In genomic region chr19:55157064-55157908, GRCh38 we compare ENCODE assay signal across 12 cellular contexts. TPM values are rescaled to one million over a fixed set of nuclear protein-coding genes. Genes with fewer than 3 reads are reported as not detected.
A peak's percentile ranks its signal among the peaks of the same experiment; 100 is the strongest.
DNase-seq lines count a peak whose midpoint lies in the region; ATAC-seq and TF ChIP-seq lines count a peak whose summit lies in the region.
"Had no signal": no experiment of that assay in that cellular context is flagged by ENCODE, and none has a peak within 500 bp of the region (broad histone marks: within the 10 kb centered on the region; RNA-seq: fewer than 3 reads in every experiment).

TSS of gene TNNI3 (minus strand) at chr19:55157732. CDS start at chr19:55157589, 143 bp downstream.

- no peaks in the 10 kb centered on the region for H3K9me3 Mint-ChIP-seq in progenitor cell of endocrine pancreas (ENCODE audit: low read depth)
- H3K9me3 Mint-ChIP-seq in activated T-cell treated with anti-CD3 and anti-CD28 coated beads, Interleukin-2, amount 50 U/mL, for 72 hours: peaks cover 1 to 2% of the 10 kb centered on the region in 2 donors

- no peak for ATAC-seq in T-helper 17 cell
- ATAC-seq in right cardiac atrium: peak; percentile 40 to 41
- ATAC-seq in HG03045 (IDR thresholded peaks at IDR 0.05; ENCODE audit: unreplicated experiment): no peak
- no peak for ATAC-seq in activated T-cell treated with anti-CD3 and anti-CD28 coated beads, Interleukin-2, amount 50 U/mL, for 72 hours (replicated peaks in 1 of 2)
- ATAC-seq: activated CD8-positive, alpha-beta memory T cell treated with anti-CD3 and anti-CD28 coated beads, Interleukin-2, amount 10 ng/mL, durations not matched to agents 7 days and 5 days had no signal

- peaks cover 1% of the 10 kb centered on the region for H3K36me3 ChIP-seq in H7 (replicated peaks; ENCODE audit: control insufficient read depth, insufficient read depth, low read length)
- H3K36me3 ChIP-seq: Peyer's patch, thoracic aorta had no signal

- H3K27me3 ChIP-seq in H7 (ENCODE audit: control insufficient read depth, insufficient read depth, low read length) (peaks cover 47% of the 10 kb centered on the region), right cardiac atrium (ENCODE audit: control insufficient read depth, insufficient read depth) (no peaks in the 10 kb centered on the region)

- H3K9me3 ChIP-seq in T-helper 17 cell (ENCODE audit: control insufficient read depth, low read length, poor library complexity, severe bottlenecking) (no peaks in the 10 kb centered on the region), right cardiac atrium (ENCODE audit: control insufficient read depth, low read length) (no peaks in the 10 kb centered on the region)
- H3K9me3 ChIP-seq: thoracic aorta had no signal

- H3K27me3 Mint-ChIP-seq in T-helper 17 cell (peaks cover 25% of the 10 kb centered on the region), progenitor cell of endocrine pancreas (peaks cover 36% of the 10 kb centered on the region)
- peaks cover 36% of the 10 kb centered on the region for H3K27me3 Mint-ChIP-seq in activated T-cell treated with anti-CD3 and anti-CD28 coated beads, Interleukin-2, amount 50 U/mL, for 72 hours (ENCODE audit: low read depth)

- H3K4me1 Mint-ChIP-seq in T-helper 17 cell (peaks cover 16% of the 10 kb centered on the region), progenitor cell of endocrine pancreas (ENCODE audit: low read depth) (peaks cover 2% of the 10 kb centered on the region)
- peaks cover 17% of the 10 kb centered on the region for H3K4me1 Mint-ChIP-seq in activated T-cell treated with anti-CD3 and anti-CD28 coated beads, Interleukin-2, amount 50 U/mL, for 72 hours (ENCODE audit: low read depth)

- H3K27ac ChIP-seq in right cardiac atrium (ENCODE audit: low read length): peak within 1 kb of the TSS; percentile 98
- H3K27ac ChIP-seq: Peyer's patch, thoracic aorta had no signal

- DNase-seq in H7 (peak; percentile 54), T-helper 17 cell (no peak), right cardiac atrium (peak in 2 of 3 donors; percentile 83 to 91), progenitor cell of endocrine pancreas (ENCODE audit: low spot score, unreplicated experiment) (no peak), foreskin fibroblast (no peak), midbrain (lab: John Stamatoyannopoulos, UW) (no peak)
- no peak for DNase-seq in activated T-cell treated with anti-CD3 and anti-CD28 coated beads, Interleukin-2, amount 50 U/mL, for 72 hours

- WGBS in right cardiac atrium: 25% methylated on average over 39 of the region's 39 CpGs

- peak within 1 kb of the TSS; percentile 62 for H3K4me3 Mint-ChIP-seq in T-helper 17 cell
- peak within 1 kb of the TSS; percentile 75 for H3K4me3 Mint-ChIP-seq in progenitor cell of endocrine pancreas (ENCODE audit: low read depth)
- peak within 1 kb of the TSS in 1 of 2 donors; percentile 74 for H3K4me3 Mint-ChIP-seq in activated T-cell treated with anti-CD3 and anti-CD28 coated beads, Interleukin-2, amount 50 U/mL, for 72 hours
- H3K4me3 Mint-ChIP-seq: activated CD8-positive, alpha-beta memory T cell treated with anti-CD3 and anti-CD28 coated beads, Interleukin-2, amount 10 ng/mL, durations not matched to agents 7 days and 5 days; activated naive CD8-positive, alpha-beta T cell treated with anti-CD3 and anti-CD28 coated beads for 36 hours had no signal

- intact Hi-C loops in right cardiac atrium (cut with DNase I): no loop called here

- H3K4me3 ChIP-seq in H7 (ENCODE audit: insufficient read depth, low read depth, low read length) (peak within 1 kb of the TSS; percentile 60), right cardiac atrium (ENCODE audit: low read length) (peak within 1 kb of the TSS; percentile 61), foreskin fibroblast (ENCODE audit: low read depth in 1 of 2, low read length in 2 of 2) (no peak within 1 kb of the TSS)
- H3K4me3 ChIP-seq: thoracic aorta had no signal

- H3K4me1 ChIP-seq in right cardiac atrium (ENCODE audit: control insufficient read depth, insufficient read depth, low read length): no peaks in the 10 kb centered on the region

- H3K27ac Mint-ChIP-seq in T-helper 17 cell: no peak within 1 kb of the TSS
- no peak within 1 kb of the TSS for H3K27ac Mint-ChIP-seq in progenitor cell of endocrine pancreas
- no peak within 1 kb of the TSS for H3K27ac Mint-ChIP-seq in activated T-cell treated with anti-CD3 and anti-CD28 coated beads, Interleukin-2, amount 50 U/mL, for 72 hours
- H3K27ac Mint-ChIP-seq: activated CD8-positive, alpha-beta memory T cell treated with anti-CD3 and anti-CD28 coated beads, Interleukin-2, amount 10 ng/mL, durations not matched to agents 7 days and 5 days; activated naive CD8-positive, alpha-beta T cell treated with anti-CD3 and anti-CD28 coated beads for 36 hours had no signal

- H3K36me3 Mint-ChIP-seq in T-helper 17 cell (ENCODE audit: low read depth) (peaks cover 3% of the 10 kb centered on the region), progenitor cell of endocrine pancreas (ENCODE audit: insufficient read depth) (no peaks in the 10 kb centered on the region)
- H3K36me3 Mint-ChIP-seq in activated T-cell treated with anti-CD3 and anti-CD28 coated beads, Interleukin-2, amount 50 U/mL, for 72 hours (ENCODE audit: insufficient read depth in 2 of 2): peaks cover 3 to 4% of the 10 kb centered on the region in 2 donors
- H3K36me3 Mint-ChIP-seq: activated CD8-positive, alpha-beta memory T cell treated with anti-CD3 and anti-CD28 coated beads, Interleukin-2, amount 10 ng/mL, durations not matched to agents 7 days and 5 days had no signal

- no peak for TF ChIP-seq CTCF in progenitor cell of endocrine pancreas (IDR thresholded peaks at IDR 0.05; ENCODE audit: unreplicated experiment)
- no peak for TF ChIP-seq CTCF in foreskin fibroblast (IDR thresholded peaks at IDR 0.05; ENCODE audit: low read depth, low read length)

RNA-seq across cellular contexts. Expression of gene TNNI3, which starts in this region (rescaled TPM):
- 6.5 and 11.6 TPM in 2 replicates for total RNA-seq in H7 (2014; rRNA removed; shearing (Covaris generic))
- total RNA-seq in T-helper 17 cell (not detected), right cardiac atrium (1,000 to 10,000 TPM; 1,638 to 3,997 (median 2,736) TPM), progenitor cell of endocrine pancreas (5.5 and 6.0 TPM in 2 replicates)
- 8,501 TPM for polyA plus RNA-seq in right cardiac atrium
- under 1 TPM in 1 of 2 donors, not detected in 1; 0.91 TPM for total RNA-seq in activated T-cell treated with anti-CD3 and anti-CD28 coated beads, Interleukin-2, amount 50 U/mL, for 72 hours
- total RNA-seq: activated CD8-positive, alpha-beta memory T cell treated with anti-CD3 and anti-CD28 coated beads, Interleukin-2, amount 10 ng/mL, durations not matched to agents 7 days and 5 days; Peyer's patch; thoracic aorta had no signal

Comparison
In these comparisons a context has a peak if more than half of its experiments do, and no peak if none do; other contexts are left out.
1. RNA of gene TNNI3 (total RNA-seq): 1,638 to 3,997 TPM in right cardiac atrium; 6.5 to 11.6 TPM in H7, 5.5 to 6.0 TPM in progenitor cell of endocrine pancreas, 0.91 TPM in activated T-cell treated with anti-CD3 and anti-CD28 coated beads, Interleukin-2, amount 50 U/mL, for 72 hours and not detected in T-helper 17 cell; every median in the first group is over 100 times any median in the second.
2. DNase-seq: peak in H7 (single experiment) and right cardiac atrium (2 of 3); none in T-helper 17 cell (0 of 3), progenitor cell of endocrine pancreas (single experiment), foreskin fibroblast (0 of 2), midbrain (single experiment) and activated T-cell treated with anti-CD3 and anti-CD28 coated beads, Interleukin-2, amount 50 U/mL, for 72 hours (0 of 2).
3. H3K4me3 ChIP-seq: peak in H7 (single experiment) and right cardiac atrium (single experiment); none in foreskin fibroblast (0 of 2).
4. ATAC-seq: peak in right cardiac atrium (2 of 2); none in T-helper 17 cell (single experiment), HG03045 (single experiment) and activated T-cell treated with anti-CD3 and anti-CD28 coated beads, Interleukin-2, amount 50 U/mL, for 72 hours (0 of 2).